Comparison of ENCODE assay signal across 10 cellular contexts in genomic region chr6:43239054-43239453, GRCh38. TPM values are rescaled to one million over a fixed set of nuclear protein-coding genes. Genes with fewer than 3 reads are reported as not detected.
"Had no signal": no experiment of that assay in that cellular context is flagged by ENCODE, and none has a peak within 500 bp of the region (broad histone marks: within the 10 kb centered on the region; RNA-seq: fewer than 3 reads in every experiment).

No MANE protein-coding gene starts in this region.

- DNase-seq: GM23248, GOT3, H9, HFFc6, KG1 had no signal

- FAIRE-seq: H54, HTR-8/SVneo had no signal

- ATAC-seq: HCT116 had no signal

- H2AFZ ChIP-seq: GM23248 had no signal

- H3K27ac ChIP-seq: GM23248 had no signal

- H3K9ac ChIP-seq: GM23248 had no signal

- H3K4me3 ChIP-seq: GM23248 had no signal

RNA-seq across cellular contexts. Expression of gene TTBK1, which starts 4.2 kb away (rescaled TPM):
- total RNA-seq: GM23248, HFFc6 had no signal
- polyA plus RNA-seq: GM23248 had no signal

RNA-seq across cellular contexts. Expression of gene SLC22A7, which starts 59.0 kb away (rescaled TPM):
- total RNA-seq: GM23248, H9, HFFc6, HT-29 had no signal
- polyA plus RNA-seq: GM23248, IgD-negative memory B cell had no signal
